Comparison of ENCODE assay signal across 1 cellular context in the genomic region with DNA sequence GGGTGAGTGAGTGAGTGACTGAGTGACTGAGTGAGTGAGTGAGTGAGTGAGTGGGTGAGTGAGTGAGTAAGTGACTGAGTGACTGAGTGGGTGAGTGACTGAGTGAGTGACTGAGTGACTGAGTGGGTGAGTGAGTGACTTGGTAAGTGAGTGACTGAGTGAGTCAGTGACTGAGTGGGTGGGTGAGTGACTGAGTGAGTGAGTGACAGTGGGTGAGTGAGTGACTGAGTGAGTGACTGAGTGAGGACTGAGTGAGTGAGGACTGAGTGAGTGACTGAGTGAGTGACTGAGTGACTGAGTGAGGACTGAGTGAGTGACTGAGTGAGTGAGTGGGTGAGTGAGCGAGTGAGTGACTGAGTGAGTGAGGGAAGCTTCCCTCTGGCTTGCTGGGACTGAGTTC.
A peak's percentile ranks its signal among the peaks of the same experiment; 100 is the strongest.
TF ChIP-seq lines count a peak whose summit lies in the region.

No MANE protein-coding gene starts in this region.

TF ChIP-seq in HepG2, 621 proteins besides CTCF, POLR2A, EP300 and RAD21 (continued from another document):
- TF ChIP-seq, protein P1, sequence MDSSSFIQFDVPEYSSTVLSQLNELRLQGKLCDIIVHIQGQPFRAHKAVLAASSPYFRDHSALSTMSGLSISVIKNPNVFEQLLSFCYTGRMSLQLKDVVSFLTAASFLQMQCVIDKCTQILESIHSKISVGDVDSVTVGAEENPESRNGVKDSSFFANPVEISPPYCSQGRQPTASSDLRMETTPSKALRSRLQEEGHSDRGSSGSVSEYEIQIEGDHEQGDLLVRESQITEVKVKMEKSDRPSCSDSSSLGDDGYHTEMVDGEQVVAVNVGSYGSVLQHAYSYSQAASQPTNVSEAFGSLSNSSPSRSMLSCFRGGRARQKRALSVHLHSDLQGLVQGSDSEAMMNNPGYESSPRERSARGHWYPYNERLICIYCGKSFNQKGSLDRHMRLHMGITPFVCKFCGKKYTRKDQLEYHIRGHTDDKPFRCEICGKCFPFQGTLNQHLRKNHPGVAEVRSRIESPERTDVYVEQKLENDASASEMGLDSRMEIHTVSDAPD (CRISPR knock-in tag; IDR thresholded peaks at IDR 0.05), result no peak
- no peak for TF ChIP-seq RCOR2 (CRISPR knock-in tag; IDR thresholded peaks at IDR 0.05)
- no peak for TF ChIP-seq MAFF (IDR thresholded peaks at IDR 0.05; ENCODE audit: low read depth, low read length)
- TF ChIP-seq, protein P2, sequence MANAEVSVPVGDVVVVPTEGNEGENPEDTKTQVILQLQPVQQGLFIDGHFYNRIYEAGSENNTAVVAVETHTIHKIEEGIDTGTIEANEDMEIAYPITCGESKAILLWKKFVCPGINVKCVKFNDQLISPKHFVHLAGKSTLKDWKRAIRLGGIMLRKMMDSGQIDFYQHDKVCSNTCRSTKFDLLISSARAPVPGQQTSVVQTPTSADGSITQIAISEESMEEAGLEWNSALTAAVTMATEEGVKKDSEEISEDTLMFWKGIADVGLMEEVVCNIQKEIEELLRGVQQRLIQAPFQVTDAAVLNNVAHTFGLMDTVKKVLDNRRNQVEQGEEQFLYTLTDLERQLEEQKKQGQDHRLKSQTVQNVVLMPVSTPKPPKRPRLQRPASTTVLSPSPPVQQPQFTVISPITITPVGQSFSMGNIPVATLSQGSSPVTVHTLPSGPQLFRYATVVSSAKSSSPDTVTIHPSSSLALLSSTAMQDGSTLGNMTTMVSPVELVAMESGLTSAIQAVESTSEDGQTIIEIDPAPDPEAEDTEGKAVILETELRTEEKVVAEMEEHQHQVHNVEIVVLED (CRISPR knock-in tag; IDR thresholded peaks at IDR 0.05; ENCODE audit: borderline replicate concordance), result no peak
- TF ChIP-seq RAD51 (IDR thresholded peaks at IDR 0.05; ENCODE audit: borderline replicate concordance), result no peak
- peak; percentile 39 for TF ChIP-seq CREB1 (IDR thresholded peaks at IDR 0.05)
- no peak for TF ChIP-seq CREB1 (CRISPR knock-in tag; IDR thresholded peaks at IDR 0.05)
- TF ChIP-seq, protein P3, sequence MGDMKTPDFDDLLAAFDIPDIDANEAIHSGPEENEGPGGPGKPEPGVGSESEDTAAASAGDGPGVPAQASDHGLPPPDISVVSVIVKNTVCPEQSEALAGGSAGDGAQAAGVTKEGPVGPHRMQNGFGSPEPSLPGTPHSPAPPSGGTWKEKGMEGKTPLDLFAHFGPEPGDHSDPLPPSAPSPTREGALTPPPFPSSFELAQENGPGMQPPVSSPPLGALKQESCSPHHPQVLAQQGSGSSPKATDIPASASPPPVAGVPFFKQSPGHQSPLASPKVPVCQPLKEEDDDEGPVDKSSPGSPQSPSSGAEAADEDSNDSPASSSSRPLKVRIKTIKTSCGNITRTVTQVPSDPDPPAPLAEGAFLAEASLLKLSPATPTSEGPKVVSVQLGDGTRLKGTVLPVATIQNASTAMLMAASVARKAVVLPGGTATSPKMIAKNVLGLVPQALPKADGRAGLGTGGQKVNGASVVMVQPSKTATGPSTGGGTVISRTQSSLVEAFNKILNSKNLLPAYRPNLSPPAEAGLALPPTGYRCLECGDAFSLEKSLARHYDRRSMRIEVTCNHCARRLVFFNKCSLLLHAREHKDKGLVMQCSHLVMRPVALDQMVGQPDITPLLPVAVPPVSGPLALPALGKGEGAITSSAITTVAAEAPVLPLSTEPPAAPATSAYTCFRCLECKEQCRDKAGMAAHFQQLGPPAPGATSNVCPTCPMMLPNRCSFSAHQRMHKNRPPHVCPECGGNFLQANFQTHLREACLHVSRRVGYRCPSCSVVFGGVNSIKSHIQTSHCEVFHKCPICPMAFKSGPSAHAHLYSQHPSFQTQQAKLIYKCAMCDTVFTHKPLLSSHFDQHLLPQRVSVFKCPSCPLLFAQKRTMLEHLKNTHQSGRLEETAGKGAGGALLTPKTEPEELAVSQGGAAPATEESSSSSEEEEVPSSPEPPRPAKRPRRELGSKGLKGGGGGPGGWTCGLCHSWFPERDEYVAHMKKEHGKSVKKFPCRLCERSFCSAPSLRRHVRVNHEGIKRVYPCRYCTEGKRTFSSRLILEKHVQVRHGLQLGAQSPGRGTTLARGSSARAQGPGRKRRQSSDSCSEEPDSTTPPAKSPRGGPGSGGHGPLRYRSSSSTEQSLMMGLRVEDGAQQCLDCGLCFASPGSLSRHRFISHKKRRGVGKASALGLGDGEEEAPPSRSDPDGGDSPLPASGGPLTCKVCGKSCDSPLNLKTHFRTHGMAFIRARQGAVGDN (CRISPR knock-in tag; IDR thresholded peaks at IDR 0.05), result no peak
- no peak for TF ChIP-seq PHB2 (IDR thresholded peaks at IDR 0.05; ENCODE audit: partially characterized antibody)
TF ChIP-seq in HepG2: peak in this region for 2.
